7 cellular contexts compared by ENCODE assay signal in the genomic region with DNA sequence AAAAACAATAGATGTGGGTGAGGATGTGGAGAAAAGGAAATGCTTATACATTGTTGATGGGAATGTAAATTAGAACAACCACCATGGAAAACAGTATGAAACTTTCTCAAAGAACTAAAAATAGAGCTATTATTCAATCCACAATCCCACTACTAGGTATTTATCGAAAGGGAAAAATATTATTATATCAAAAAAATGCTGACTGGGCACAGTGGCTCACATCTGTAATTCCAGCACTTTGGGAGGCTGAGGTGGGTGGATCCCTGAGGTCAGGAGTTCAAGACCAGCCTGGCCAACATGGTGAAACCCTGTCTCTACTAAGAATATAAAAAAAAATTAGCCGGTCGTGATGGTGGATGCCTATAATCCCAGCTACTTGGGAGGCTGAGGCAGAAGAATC.
DNase-seq lines count a peak whose midpoint lies in the region; ATAC-seq, FAIRE-seq and TF ChIP-seq lines count a peak whose summit lies in the region.
"Not testable (repeated sequence)": the region's sequence is repeated elsewhere in the genome, so short reads cannot be mapped to it uniquely, and the experiment has no call there.

No MANE protein-coding gene starts in this region.

- not testable (repeated sequence) for H4K8ac ChIP-seq in IMR-90 (ENCODE audit: low read depth in 2 of 2, low read length in 2 of 2); H1 (ENCODE audit: extremely low read depth, insufficient read depth, low read length)

- not testable (repeated sequence) for H2BK5ac ChIP-seq in IMR-90 (ENCODE audit: low read depth, low read length, poor library complexity, severe bottlenecking); H1 (ENCODE audit: low read depth, low read length)

- POLR2A ChIA-PET in A549 (lab: Yijun Ruan, JAX); IMR-90 (lab: Charles Lee; ENCODE audit: unreplicated experiment); K562 (lab: Yijun Ruan, JAX); H1 (lab: Charles Lee; ENCODE audit: partially characterized antibody); HepG2 (lab: Yijun Ruan, JAX): not testable (repeated sequence)

- not testable (repeated sequence) for BruUV-seq in IMR-90 (replicated peaks; lab: Mats Ljungman, UMichigan); K562 (replicated peaks; lab: Mats Ljungman, UMichigan); HepG2 (replicated peaks; lab: Mats Ljungman, UMichigan)

- not testable (repeated sequence) for TF ChIP-seq RAD21 in A549 (conservative IDR thresholded peaks at IDR 0.05 in 1 of 2, IDR thresholded peaks at IDR 0.05 in 1 of 2); IMR-90 (IDR thresholded peaks at IDR 0.05; ENCODE audit: low read length); K562 (CRISPR knock-in tag; conservative IDR thresholded peaks at IDR 0.05 in 1 of 2, IDR thresholded peaks at IDR 0.05 in 1 of 2); H1 (IDR thresholded peaks at IDR 0.05 in 1 of 2, conservative IDR thresholded peaks at IDR 0.05 in 1 of 2; ENCODE audit: low read depth in 2 of 2, low read length in 2 of 2); HepG2 (CRISPR knock-in tag; IDR thresholded peaks at IDR 0.05)

- not testable (repeated sequence) for TF ChIP-seq POLR2A in A549 (IDR thresholded peaks at IDR 0.05; ENCODE audit: low read length); IMR-90 (IDR thresholded peaks at IDR 0.05; ENCODE audit: low read depth, low read length); K562 (conservative IDR thresholded peaks at IDR 0.05); H1 (IDR thresholded peaks at IDR 0.05; ENCODE audit: control extremely low read depth in 1 of 2, low read depth in 2 of 2, low read length in 2 of 2); HepG2 (IDR thresholded peaks at IDR 0.05; ENCODE audit: insufficient read depth in 1 of 2, low read depth in 2 of 2, low read length in 2 of 2)

- H3K56ac ChIP-seq in IMR-90 (ENCODE audit: extremely low read depth, insufficient read depth, low read length); H1 (replicated peaks; ENCODE audit: insufficient read length, low read depth, low read length): not testable (repeated sequence)

- not testable (repeated sequence) for FAIRE-seq in A549 (lab: Jason Lieb, UNC); K562 (lab: Jason Lieb, UNC); H1 (lab: Jason Lieb, UNC); HepG2 (lab: Jason Lieb, UNC)

- TF ChIP-seq CTCF in A549 (IDR thresholded peaks at IDR 0.05); C4-2B (conservative IDR thresholded peaks at IDR 0.05); IMR-90 (conservative IDR thresholded peaks at IDR 0.05; ENCODE audit: low read depth, low read length); VCaP (conservative IDR thresholded peaks at IDR 0.05); K562 (IDR thresholded peaks at IDR 0.05 in 2 of 3, conservative IDR thresholded peaks at IDR 0.05 in 1 of 3; ENCODE audit: insufficient read depth in 2 of 3, low read depth in 1 of 3, low read length in 3 of 3); H1 (IDR thresholded peaks at IDR 0.05; ENCODE audit: control extremely low read depth in 1 of 3, insufficient read depth in 1 of 3, low read depth in 1 of 3, low read length in 3 of 3); HepG2 (CRISPR knock-in tag; IDR thresholded peaks at IDR 0.05): not testable (repeated sequence)

- H3K9ac ChIP-seq in IMR-90 (ENCODE audit: low read depth, low read length); K562 (ENCODE audit: insufficient read depth in 1 of 2, low read depth in 2 of 2, low read length in 2 of 2); H1 (replicated peaks in 1 of 4; ENCODE audit: extremely low read depth in 1 of 4, low read depth in 3 of 4, low read length in 3 of 4); HepG2 (ENCODE audit: insufficient read depth, low read depth, low read length): not testable (repeated sequence)

- in situ Hi-C loops in IMR-90 (cut with MboI; ENCODE audit: low sequenced_read_pairs); K562 (cut with MboI); HepG2 (cut with HindIII; ENCODE audit: extremely low pct_ligation_motif_present, low pct_unique_long_range_greater_than_20kb): not testable (repeated sequence)

- H4K20me1 ChIP-seq in IMR-90 (ENCODE audit: insufficient read depth, low read length); K562 (replicated peaks; ENCODE audit: control insufficient read depth, insufficient read depth, low read length); H1 (replicated peaks in 1 of 2; ENCODE audit: control insufficient read depth in 1 of 2, insufficient read depth in 2 of 2, low read length in 2 of 2); HepG2 (ENCODE audit: insufficient read depth, low read length): not testable (repeated sequence)

- not testable (repeated sequence) for H3K9me1 ChIP-seq in IMR-90 (ENCODE audit: insufficient read depth, low read length); K562 (ENCODE audit: control insufficient read depth, insufficient read depth, low read length)

- H3K4me2 ChIP-seq in A549; IMR-90 (ENCODE audit: low read depth, low read length); K562 (ENCODE audit: insufficient read depth, low read length); H1 (ENCODE audit: insufficient read depth in 1 of 2, low read depth in 2 of 2, low read length in 2 of 2); HepG2 (ENCODE audit: low read depth, low read length): not testable (repeated sequence)

- H3K14ac ChIP-seq in IMR-90 (replicated peaks; ENCODE audit: low read depth, low read length); H1 (ENCODE audit: insufficient read length): not testable (repeated sequence)

- H2BK20ac ChIP-seq in IMR-90 (ENCODE audit: low read depth, low read length); H1 (ENCODE audit: low read length): not testable (repeated sequence)

- dilution Hi-C loops in IMR-90 (cut with HindIII; ENCODE audit: low sequenced_read_pairs, unreplicated experiment): not testable (repeated sequence)

- H3K79me2 ChIP-seq in K562 (ENCODE audit: control insufficient read depth, insufficient read depth, low read length); H1 (ENCODE audit: control insufficient read depth in 1 of 2, insufficient read depth in 2 of 2, low read length in 2 of 2); HepG2 (ENCODE audit: insufficient read depth, low read length): not testable (repeated sequence)

- H3K36me3 ChIP-seq in IMR-90 (ENCODE audit: control insufficient read depth, insufficient read depth, low read length); K562 (ENCODE audit: control insufficient read depth, insufficient read depth, low read length); H1 (ENCODE audit: control insufficient read depth in 2 of 4, insufficient read depth in 4 of 4, low read length in 3 of 4); HepG2 (replicated peaks in 1 of 2; ENCODE audit: control insufficient read depth in 1 of 2, insufficient read depth in 2 of 2, low read length in 2 of 2): not testable (repeated sequence)

- ATAC-seq in A549; IMR-90 (ENCODE audit: low read depth); K562; HepG2: not testable (repeated sequence)

- H2AK5ac ChIP-seq in IMR-90 (ENCODE audit: low read depth, low read length); H1 (ENCODE audit: low read depth, low read length): not testable (repeated sequence)

- not testable (repeated sequence) for H3K4me1 ChIP-seq in A549; IMR-90 (ENCODE audit: control insufficient read depth, insufficient read depth, low read length); K562 (replicated peaks in 1 of 2; ENCODE audit: control insufficient read depth in 2 of 2, insufficient read depth in 2 of 2, low read length in 2 of 2); H1 (replicated peaks in 1 of 4; ENCODE audit: control insufficient read depth in 3 of 4, insufficient read depth in 4 of 4, low read length in 3 of 4); HepG2 (ENCODE audit: insufficient read depth, low read length)

- WGBS in A549 (ENCODE audit: missing lambda C conversion rate): 83% methylated on average over 3 of the region's 3 CpGs
- no CpG with 5 or more reads among the region's 3 CpGs for WGBS in IMR-90 (ENCODE audit: extremely low coverage in 2 of 2, insufficient read length in 1 of 2), 2 experiments
- WGBS in K562 (ENCODE audit: insufficient coverage, low coverage, missing lambda C conversion rate): 74% methylated on average over 3 of the region's 3 CpGs
- 92% methylated on average over 3 of the region's 3 CpGs; no CpG with 5 or more reads in 1 of the 2 experiments for WGBS in H1 (ENCODE audit: extremely low coverage in 1 of 2, insufficient coverage in 1 of 2, insufficient read length in 1 of 2, insufficient replicate concordance in 2 of 2, low coverage in 1 of 2, low lambda C conversion rate in 2 of 2, missing lambda C conversion rate in 1 of 2), 2 experiments
- WGBS in HepG2 (ENCODE audit: low lambda C conversion rate): 63% methylated on average over 3 of the region's 3 CpGs

- H3K4me3 ChIP-seq in A549; IMR-90 (ENCODE audit: insufficient read depth, low read depth, low read length); K562; H1 (ENCODE audit: extremely low read depth in 1 of 4, insufficient read depth in 2 of 4, low read depth in 3 of 4, low read length in 4 of 4); HepG2 (replicated peaks in 1 of 3; ENCODE audit: insufficient read depth in 1 of 3, low read depth in 2 of 3, low read length in 3 of 3): not testable (repeated sequence)

- intact Hi-C loops in IMR-90 (cut with micrococcal nuclease); K562 (cut with micrococcal nuclease); HepG2 (cut with micrococcal nuclease; ENCODE audit: unreplicated experiment): not testable (repeated sequence)

- not testable (repeated sequence) for H3K23ac ChIP-seq in IMR-90 (ENCODE audit: low read depth, low read length); H1 (ENCODE audit: insufficient read length)

- not testable (repeated sequence) for DNase-seq in A549 (ENCODE audit: low read depth in 1 of 2, low spot score in 1 of 2); IMR-90; K562 (ENCODE audit: extremely low read depth in 1 of 4, low spot score in 3 of 4); H1 (ENCODE audit: low read depth in 1 of 2, low spot score in 2 of 2); HepG2 (ENCODE audit: low spot score)

- not testable (repeated sequence) for H4K91ac ChIP-seq in IMR-90 (ENCODE audit: insufficient read depth, low read depth, low read length); H1 (replicated peaks; ENCODE audit: insufficient read length, low read length)

- not testable (repeated sequence) for H3K4ac ChIP-seq in IMR-90 (ENCODE audit: low read depth, low read length); H1 (replicated peaks; ENCODE audit: insufficient read length, low read depth, low read length)

- not testable (repeated sequence) for H4K5ac ChIP-seq in IMR-90 (ENCODE audit: low read depth, low read length); H1 (ENCODE audit: insufficient read length, low read depth, low read length)

- not testable (repeated sequence) for H3K23me2 ChIP-seq in H1 (ENCODE audit: low read depth, low read length)

- CTCF ChIA-PET in A549 (lab: Yijun Ruan, JAX); K562 (lab: Yijun Ruan, JAX; ENCODE audit: low intra/inter-chr PET ratio); H1 (lab: Charles Lee; ENCODE audit: partially characterized antibody); HepG2 (lab: Yijun Ruan, JAX; ENCODE audit: low intra/inter-chr PET ratio, low total read pairs): not testable (repeated sequence)
- CTCF ChIA-PET in IMR-90 (lab: Yijun Ruan, JAX): interaction anchor here (0.6 kb wide), 1 partner anchor 330 kb away, joined by 3 read pairs; no protein-coding TSS in a partner anchor

- not testable (repeated sequence) for H2BK12ac ChIP-seq in H1 (ENCODE audit: low read depth, low read length)

- TF ChIP-seq EP300 in A549 (IDR thresholded peaks at IDR 0.05); K562 (IDR thresholded peaks at IDR 0.05; ENCODE audit: low read length); H1 (IDR thresholded peaks at IDR 0.05; ENCODE audit: borderline replicate concordance in 1 of 2, low read depth in 2 of 2, low read length in 2 of 2); HepG2 (IDR thresholded peaks at IDR 0.05; ENCODE audit: low read depth in 2 of 2, low read length in 2 of 2); HepG2 (CRISPR knock-in tag; IDR thresholded peaks at IDR 0.05; ENCODE audit: borderline replicate concordance): not testable (repeated sequence)

- H3K27me3 ChIP-seq in IMR-90 (ENCODE audit: control insufficient read depth, insufficient read depth, low read length): peaks cover 16% of the 10 kb centered on the region
- not testable (repeated sequence) for H3K27me3 ChIP-seq in K562 (ENCODE audit: control insufficient read depth in 2 of 2, insufficient read depth in 2 of 2, low read length in 2 of 2); H1 (replicated peaks in 1 of 4; ENCODE audit: control insufficient read depth in 3 of 4, extremely low read depth in 1 of 4, insufficient read depth in 3 of 4, low read length in 3 of 4); HepG2 (ENCODE audit: control insufficient read depth in 1 of 2, insufficient read depth in 2 of 2, low read length in 2 of 2)

- not testable (repeated sequence) for H3K9me3 ChIP-seq in A549; IMR-90 (ENCODE audit: control insufficient read depth, insufficient read depth, low read length); K562 (replicated peaks; ENCODE audit: control insufficient read depth, insufficient read depth, low read depth, low read length); H1 (ENCODE audit: insufficient read depth in 2 of 2, low read depth in 1 of 2, low read length in 1 of 2); HepG2 (ENCODE audit: low read length)

- H2AFZ ChIP-seq in IMR-90 (replicated peaks; ENCODE audit: low read length, poor library complexity); K562 (ENCODE audit: low read depth, low read length); H1 (ENCODE audit: low read length); HepG2 (ENCODE audit: low read length): not testable (repeated sequence)

- H2BK120ac ChIP-seq in IMR-90 (ENCODE audit: low read depth, low read length); H1 (replicated peaks; ENCODE audit: low read depth, low read length): not testable (repeated sequence)

- not testable (repeated sequence) for H2AK9ac ChIP-seq in IMR-90 (replicated peaks; ENCODE audit: low read depth, low read length, poor library complexity)

- not testable (repeated sequence) for H2BK15ac ChIP-seq in IMR-90 (ENCODE audit: low read depth, low read length); H1 (ENCODE audit: low read length)

- not testable (repeated sequence) for H3K79me1 ChIP-seq in IMR-90 (ENCODE audit: low read depth in 1 of 2, low read length in 2 of 2); H1 (ENCODE audit: low read depth, low read length)

- H3K18ac ChIP-seq in IMR-90 (ENCODE audit: low read depth, low read length); H1 (ENCODE audit: extremely low read depth, low read length): not testable (repeated sequence)

- H3K27ac ChIP-seq in A549; IMR-90 (ENCODE audit: insufficient read depth, low read length); K562 (ENCODE audit: extremely low read depth, low read depth, low read length); H1 (ENCODE audit: low read depth, low read length); HepG2 (ENCODE audit: extremely low read length, insufficient read depth, low read length): not testable (repeated sequence)
- H3K27ac ChIP-seq in C4-2B (peak overlapping the region; percentile 83), VCaP (peak overlapping the region; percentile 70)
